5 cellular contexts compared by ENCODE assay signal in genomic region chr6:116816336-116816735, GRCh38. TPM values are rescaled to one million over a fixed set of nuclear protein-coding genes. Genes with fewer than 3 reads are reported as not detected.
"Had no signal": no experiment of that assay in that cellular context is flagged by ENCODE, and none has a peak within 500 bp of the region (broad histone marks: within the 10 kb centered on the region; RNA-seq: fewer than 3 reads in every experiment).

No MANE protein-coding gene starts in this region.

RNA-seq across cellular contexts. Expression of gene GPRC6A, which starts 12.5 kb away (rescaled TPM):
- polyA plus RNA-seq: lung, psoas muscle, sigmoid colon, small intestine, spleen had no signal
